ENCODE assay signal across 21 cellular contexts in genomic region chr1:147336290-147336689, GRCh38.
A peak's percentile ranks its signal among the peaks of the same experiment; 100 is the strongest.
DNase-seq lines count a peak whose midpoint lies in the region; ATAC-seq and TF ChIP-seq lines count a peak whose summit lies in the region.
"Had no signal": no experiment of that assay in that cellular context is flagged by ENCODE, and none has a peak within 500 bp of the region (broad histone marks: within the 10 kb centered on the region; RNA-seq: fewer than 3 reads in every experiment).

No MANE protein-coding gene starts in this region.

- H3K9me2 ChIP-seq in GM23338 (ENCODE audit: insufficient read depth) (no peaks in the 10 kb centered on the region), neural cell (ENCODE audit: insufficient read depth, low read length) (no peaks in the 10 kb centered on the region)

- H3K4me3 ChIP-seq in GM23338 (peak overlapping the region; percentile 19), NT2/D1 (ENCODE audit: insufficient read length, low read depth) (no peak overlapping the region), neural cell (ENCODE audit: low read length) (peak overlapping the region; percentile 47), stomach (no peak overlapping the region)
- H3K4me3 ChIP-seq: BLaER1 treated with 17β-estradiol and CSF1 and Interleukin-3, amounts not matched to agents 10 nM and 100 nM; SJSA1 had no signal

- TF ChIP-seq RAD21 in neural cell (conservative IDR thresholded peaks at IDR 0.05): no peak

- H4K20me1 ChIP-seq in GM23338 (replicated peaks; ENCODE audit: insufficient read depth): no peaks in the 10 kb centered on the region
- no peaks in the 10 kb centered on the region for H4K20me1 ChIP-seq in neural cell (ENCODE audit: insufficient read depth)
- H4K20me1 ChIP-seq: BLaER1 treated with 17β-estradiol and CSF1 and Interleukin-3, amounts not matched to agents 10 nM and 100 nM had no signal

- 60 to 69% (median 66%) methylated on average over 2 of the region's 2 CpGs for WGBS in stomach, 5 donors

- peaks cover 35% of the 10 kb centered on the region for H3K4me1 ChIP-seq in GM23338 (ENCODE audit: insufficient read depth)
- H3K4me1 ChIP-seq in NT2/D1 (ENCODE audit: insufficient read depth, insufficient read length): no peaks in the 10 kb centered on the region
- no peaks in the 10 kb centered on the region for H3K4me1 ChIP-seq in stomach
- H3K4me1 ChIP-seq: BLaER1 treated with 17β-estradiol and CSF1 and Interleukin-3, amounts not matched to agents 10 nM and 100 nM; SJSA1 had no signal

- peaks cover 44% of the 10 kb centered on the region for H3K4me1 Mint-ChIP-seq in GM23338

- no peak for TF ChIP-seq CTCF in GM23338 (conservative IDR thresholded peaks at IDR 0.05; ENCODE audit: low read depth in 2 of 2)
- no peak for TF ChIP-seq CTCF in neural cell (IDR thresholded peaks at IDR 0.05; ENCODE audit: poor library complexity, severe bottlenecking)
- TF ChIP-seq CTCF in stomach (IDR thresholded peaks at IDR 0.05): no peak

- H3K27me3 Mint-ChIP-seq in GM23338 (ENCODE audit: insufficient read depth, low read depth, poor library complexity): peaks cover 6% of the 10 kb centered on the region

- peak overlapping the region; percentile 49 for H3K27ac Mint-ChIP-seq in GM23338
- H3K27ac Mint-ChIP-seq: CD8-positive, alpha-beta T cell had no signal

- ATAC-seq in GM23338 (peak; percentile 85), HG03025 (IDR thresholded peaks at IDR 0.05; ENCODE audit: low FRiP score, unreplicated experiment) (no peak), HG03520 (IDR thresholded peaks at IDR 0.05; ENCODE audit: unreplicated experiment) (no peak)
- ATAC-seq: CD8-positive, alpha-beta T cell; Right ventricle myocardium inferior had no signal

- H3K9me3 ChIP-seq in NT2/D1 (ENCODE audit: insufficient read depth, low read length) (no peaks in the 10 kb centered on the region), neural cell (ENCODE audit: low read length) (no peaks in the 10 kb centered on the region), stomach (no peaks in the 10 kb centered on the region)
- H3K9me3 ChIP-seq: BLaER1 treated with 17β-estradiol and CSF1 and Interleukin-3, amounts not matched to agents 10 nM and 100 nM had no signal

- H3K4me3 Mint-ChIP-seq in GM23338: peak overlapping the region; percentile 38
- H3K4me3 Mint-ChIP-seq: CD8-positive, alpha-beta T cell had no signal

- no peak overlapping the region for H2AFZ ChIP-seq in GM23338
- H2AFZ ChIP-seq in neural cell (ENCODE audit: low read depth, low read length): no peak overlapping the region

- intact Hi-C loops in stomach (cut with DNase I; ENCODE audit: low total_unique reads): no loop called here

- DNase-seq in GM23338 (ENCODE audit: low spot score) (peak; percentile 65), NT2/D1 (ENCODE audit: low read depth, low spot score) (peak; percentile 76), iPS DF 4.7 (ENCODE audit: extremely low read depth, low spot score) (peak; percentile 19), SK-N-DZ (ENCODE audit: low spot score) (no peak), stomach (no peak)
- DNase-seq: 8988T; CD8-positive, alpha-beta T cell; GOT3; KG1; NCI-H1092; NCI-H1436; NCI-H187 treated with DMSO at 0.1 percent for 48 hours; NCI-H345; NCI-H774; NK-92 treated with Interleukin-12 subunit alpha and Interleukin-12 subunit beta, amount 100 ng/mL, for 24 hours had no signal

- H3K79me2 ChIP-seq in GM23338 (replicated peaks; ENCODE audit: insufficient read depth) (no peaks in the 10 kb centered on the region), neural cell (replicated peaks; ENCODE audit: insufficient read depth, low read length) (no peaks in the 10 kb centered on the region)

- H3K36me3 ChIP-seq in GM23338 (ENCODE audit: insufficient read depth): no peaks in the 10 kb centered on the region
- H3K36me3 ChIP-seq in NT2/D1 (ENCODE audit: insufficient read depth, insufficient read length, low read length): no peaks in the 10 kb centered on the region
- H3K36me3 ChIP-seq in neural cell (ENCODE audit: insufficient read depth, low read length): no peaks in the 10 kb centered on the region
- H3K36me3 ChIP-seq in stomach: no peaks in the 10 kb centered on the region
- H3K36me3 ChIP-seq: BLaER1 treated with 17β-estradiol and CSF1 and Interleukin-3, amounts not matched to agents 10 nM and 100 nM; SJSA1 had no signal

- H3K36me3 Mint-ChIP-seq in GM23338 (ENCODE audit: low read depth): no peaks in the 10 kb centered on the region
- H3K36me3 Mint-ChIP-seq: CD8-positive, alpha-beta T cell had no signal

- no peak for TF ChIP-seq POLR2A in stomach (IDR thresholded peaks at IDR 0.05)

- H3K9ac ChIP-seq in NT2/D1 (ENCODE audit: insufficient read length, low read depth) (no peak overlapping the region), neural cell (ENCODE audit: low read length) (no peak overlapping the region)
- H3K9ac ChIP-seq: BLaER1 treated with 17β-estradiol and CSF1 and Interleukin-3, amounts not matched to agents 10 nM and 100 nM had no signal

- H3F3A ChIP-seq in GM23338 (replicated peaks; ENCODE audit: low read depth) (no peaks in the 10 kb centered on the region), neural cell (ENCODE audit: insufficient read depth, low read length, poor library complexity, severe bottlenecking) (no peaks in the 10 kb centered on the region)

- no peaks in the 10 kb centered on the region for H3K27me3 ChIP-seq in GM23338 (ENCODE audit: insufficient read depth)
- H3K27me3 ChIP-seq in NT2/D1 (ENCODE audit: insufficient read depth, insufficient read length): no peaks in the 10 kb centered on the region
- H3K27me3 ChIP-seq in neural cell (ENCODE audit: insufficient read depth, low read depth, low read length): no peaks in the 10 kb centered on the region
- peaks cover 0 to 8% (median 0%) of the 10 kb centered on the region in 3 donors for H3K27me3 ChIP-seq in stomach
- H3K27me3 ChIP-seq: BLaER1 treated with 17β-estradiol and CSF1 and Interleukin-3, amounts not matched to agents 10 nM and 100 nM; SJSA1 had no signal

- H3K4me2 ChIP-seq in GM23338 (peak overlapping the region; percentile 51), neural cell (ENCODE audit: low read length) (no peak overlapping the region)
- H3K4me2 ChIP-seq: BLaER1 treated with 17β-estradiol and CSF1 and Interleukin-3, amounts not matched to agents 10 nM and 100 nM had no signal

- H3K9me3 Mint-ChIP-seq in GM23338: no peaks in the 10 kb centered on the region
- H3K9me3 Mint-ChIP-seq: CD8-positive, alpha-beta T cell had no signal

- TF ChIP-seq EP300 in neural cell (conservative IDR thresholded peaks at IDR 0.05; ENCODE audit: poor library complexity, severe bottlenecking) (no peak), stomach (IDR thresholded peaks at IDR 0.05) (no peak)

- peak overlapping the region; percentile 89 for H3K27ac ChIP-seq in GM23338 (ENCODE audit: low read depth)
- H3K27ac ChIP-seq in neural cell (ENCODE audit: low read length): peak overlapping the region; percentile 26
- no peak overlapping the region for H3K27ac ChIP-seq in stomach
- H3K27ac ChIP-seq: BLaER1 treated with 17β-estradiol and CSF1 and Interleukin-3, amounts not matched to agents 10 nM and 100 nM; SJSA1 had no signal

TF ChIP-seq in GM23338, 12 proteins besides CTCF, POLR2A, EP300 and RAD21:
- TF ChIP-seq NANOG (IDR thresholded peaks at IDR 0.05; ENCODE audit: borderline replicate concordance): peak; percentile 75; the same call in 1 of the 2 replicates
- no peak for TF ChIP-seq CREB1 (CRISPR knock-in tag; IDR thresholded peaks at IDR 0.05; ENCODE audit: low read depth)

TF ChIP-seq in neural cell, 6 proteins besides CTCF, POLR2A, EP300 and RAD21:
- no peak for TF ChIP-seq SMC3 (conservative IDR thresholded peaks at IDR 0.05; ENCODE audit: poor library complexity)
- TF ChIP-seq, protein P1, sequence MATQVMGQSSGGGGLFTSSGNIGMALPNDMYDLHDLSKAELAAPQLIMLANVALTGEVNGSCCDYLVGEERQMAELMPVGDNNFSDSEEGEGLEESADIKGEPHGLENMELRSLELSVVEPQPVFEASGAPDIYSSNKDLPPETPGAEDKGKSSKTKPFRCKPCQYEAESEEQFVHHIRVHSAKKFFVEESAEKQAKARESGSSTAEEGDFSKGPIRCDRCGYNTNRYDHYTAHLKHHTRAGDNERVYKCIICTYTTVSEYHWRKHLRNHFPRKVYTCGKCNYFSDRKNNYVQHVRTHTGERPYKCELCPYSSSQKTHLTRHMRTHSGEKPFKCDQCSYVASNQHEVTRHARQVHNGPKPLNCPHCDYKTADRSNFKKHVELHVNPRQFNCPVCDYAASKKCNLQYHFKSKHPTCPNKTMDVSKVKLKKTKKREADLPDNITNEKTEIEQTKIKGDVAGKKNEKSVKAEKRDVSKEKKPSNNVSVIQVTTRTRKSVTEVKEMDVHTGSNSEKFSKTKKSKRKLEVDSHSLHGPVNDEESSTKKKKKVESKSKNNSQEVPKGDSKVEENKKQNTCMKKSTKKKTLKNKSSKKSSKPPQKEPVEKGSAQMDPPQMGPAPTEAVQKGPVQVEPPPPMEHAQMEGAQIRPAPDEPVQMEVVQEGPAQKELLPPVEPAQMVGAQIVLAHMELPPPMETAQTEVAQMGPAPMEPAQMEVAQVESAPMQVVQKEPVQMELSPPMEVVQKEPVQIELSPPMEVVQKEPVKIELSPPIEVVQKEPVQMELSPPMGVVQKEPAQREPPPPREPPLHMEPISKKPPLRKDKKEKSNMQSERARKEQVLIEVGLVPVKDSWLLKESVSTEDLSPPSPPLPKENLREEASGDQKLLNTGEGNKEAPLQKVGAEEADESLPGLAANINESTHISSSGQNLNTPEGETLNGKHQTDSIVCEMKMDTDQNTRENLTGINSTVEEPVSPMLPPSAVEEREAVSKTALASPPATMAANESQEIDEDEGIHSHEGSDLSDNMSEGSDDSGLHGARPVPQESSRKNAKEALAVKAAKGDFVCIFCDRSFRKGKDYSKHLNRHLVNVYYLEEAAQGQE (IDR thresholded peaks at IDR 0.05; ENCODE audit: borderline replicate concordance): no peak
- TF ChIP-seq TAF1 (IDR thresholded peaks at IDR 0.05; ENCODE audit: low read depth): no peak
- TF ChIP-seq MXI1 (conservative IDR thresholded peaks at IDR 0.05; ENCODE audit: poor library complexity, severe bottlenecking): no peak
- no peak for TF ChIP-seq POLR2AphosphoS5 (IDR thresholded peaks at IDR 0.05)
- no peak for TF ChIP-seq EZH2 (IDR thresholded peaks at IDR 0.05; ENCODE audit: borderline replicate concordance, insufficient read depth, low read length, poor library complexity, severe bottlenecking)
TF ChIP-seq in neural cell: peak in this region for 0.

Comparison
In these comparisons a context has a peak if more than half of its experiments do, and no peak if none do; other contexts are left out.
1. DNase-seq: peak in GM23338 (single experiment), NT2/D1 (single experiment) and iPS DF 4.7 (single experiment); none in SK-N-DZ (single experiment) and stomach (single experiment).
2. H3K27ac ChIP-seq: peak in GM23338 (single experiment) and neural cell (single experiment); none in stomach (0 of 5).
3. H3K4me3 ChIP-seq: peak in GM23338 (single experiment) and neural cell (single experiment); none in NT2/D1 (single experiment) and stomach (0 of 4).